In genomic region chr2:133475610-133476009, GRCh38 we compare ENCODE assay signal across 33 cellular contexts.
"Had no signal": no experiment of that assay in that cellular context is flagged by ENCODE, and none has a peak within 500 bp of the region (broad histone marks: within the 10 kb centered on the region; RNA-seq: fewer than 3 reads in every experiment).

No MANE protein-coding gene starts in this region.

- H3K9ac ChIP-seq: KMS-11 had no signal

- DNase-seq: activated CD4-positive, alpha-beta memory T cell treated with anti-CD3 and anti-CD28 coated beads, Interleukin-2, amount 10 ng/mL, durations not matched to agents 7 days and 5 days; activated CD4-positive, alpha-beta T cell treated with anti-CD3 and anti-CD28 coated beads for 1 hour; activated CD4-positive, alpha-beta T cell treated with anti-CD3 and anti-CD28 coated beads for 48 hours; activated CD4-positive, CD25-positive, alpha-beta regulatory T cell; activated CD8-positive, alpha-beta memory T cell treated with anti-CD3 and anti-CD28 coated beads for 24 hours; activated CD8-positive, alpha-beta memory T cell treated with anti-CD3 and anti-CD28 coated beads, Interleukin-2, amount 10 ng/mL, durations not matched to agents 7 days and 5 days; activated CD8-positive, alpha-beta memory T cell treated with anti-CD3 and anti-CD28 coated beads, Interleukin-2, amount 50 U/mL, for 48 hours; activated effector memory CD4-positive, alpha-beta T cell treated with Interleukin-2 at 50 U/mL for 16 hours; activated naive CD4-positive, alpha-beta T cell treated with anti-CD3 and anti-CD28 coated beads, Interleukin-2, amount 10 ng/mL, durations not matched to agents 7 days and 5 days; activated naive CD8-positive, alpha-beta T cell treated with anti-CD3 and anti-CD28 coated beads, Interleukin-2, amount 50 U/mL, for 24 hours; activated T-cell treated with anti-CD3 and anti-CD28 coated beads, Interleukin-2, amount 50 U/mL, for 48 hours; anterior cingulate cortex; MM.1S; MV-4-11; NCI-H1092; NCI-H1436 treated with DMSO at 0.1 percent for 48 hours; NCI-H1694 treated with DMSO at 0.1 percent for 48 hours; NCI-H2029; NCI-H345; NCI-H524 treated with DMSO at 0.1 percent for 48 hours; Peyer's patch; Right ventricle myocardium superior; RPMI8226; SW 1271; T-helper 1 cell; T-helper 2 cell; T-helper 9 cell; WERI-Rb-1 had no signal

- H3K27ac Mint-ChIP-seq: activated CD4-positive, alpha-beta memory T cell treated with anti-CD3 and anti-CD28 coated beads, Interleukin-2, amount 10 ng/mL, durations not matched to agents 7 days and 5 days; activated CD8-positive, alpha-beta memory T cell treated with anti-CD3 and anti-CD28 coated beads, Interleukin-2, amount 10 ng/mL, durations not matched to agents 7 days and 5 days; activated naive CD4-positive, alpha-beta T cell treated with anti-CD3 and anti-CD28 coated beads, Interleukin-2, amount 10 ng/mL, durations not matched to agents 7 days and 5 days; activated naive CD8-positive, alpha-beta T cell; activated naive CD8-positive, alpha-beta T cell treated with anti-CD3 and anti-CD28 coated beads, Interleukin-2, amount 50 U/mL, for 24 hours; brain had no signal

- H3K9me3 Mint-ChIP-seq: activated CD4-positive, alpha-beta memory T cell treated with anti-CD3 and anti-CD28 coated beads, Interleukin-2, amount 10 ng/mL, durations not matched to agents 7 days and 5 days; activated naive CD4-positive, alpha-beta T cell treated with anti-CD3 and anti-CD28 coated beads, Interleukin-2, amount 10 ng/mL, durations not matched to agents 7 days and 5 days; activated naive CD8-positive, alpha-beta T cell treated with anti-CD3 and anti-CD28 coated beads, Interleukin-2, amount 50 U/mL, for 24 hours had no signal

- H3K27me3 ChIP-seq: cardiac muscle cell, Peyer's patch had no signal

- H3K27ac ChIP-seq: cardiac muscle cell, KMS-11, Peyer's patch, WERI-Rb-1 had no signal

- H3K9me3 ChIP-seq: Peyer's patch had no signal

- H3K4me1 Mint-ChIP-seq: activated CD4-positive, alpha-beta memory T cell treated with anti-CD3 and anti-CD28 coated beads, Interleukin-2, amount 10 ng/mL, durations not matched to agents 7 days and 5 days; activated CD8-positive, alpha-beta memory T cell treated with anti-CD3 and anti-CD28 coated beads, Interleukin-2, amount 10 ng/mL, durations not matched to agents 7 days and 5 days; activated naive CD4-positive, alpha-beta T cell treated with anti-CD3 and anti-CD28 coated beads, Interleukin-2, amount 10 ng/mL, durations not matched to agents 7 days and 5 days; activated naive CD8-positive, alpha-beta T cell treated with anti-CD3 and anti-CD28 coated beads, Interleukin-2, amount 50 U/mL, for 24 hours; central memory CD8-positive, alpha-beta T cell had no signal

- H3K36me3 ChIP-seq: cardiac muscle cell, Peyer's patch, WERI-Rb-1 had no signal

- H3K4me2 ChIP-seq: KMS-11 had no signal

- H3K4me3 Mint-ChIP-seq: activated CD4-positive, alpha-beta memory T cell treated with anti-CD3 and anti-CD28 coated beads, Interleukin-2, amount 10 ng/mL, durations not matched to agents 7 days and 5 days; activated CD8-positive, alpha-beta memory T cell treated with anti-CD3 and anti-CD28 coated beads, Interleukin-2, amount 10 ng/mL, durations not matched to agents 7 days and 5 days; activated naive CD4-positive, alpha-beta T cell treated with anti-CD3 and anti-CD28 coated beads, Interleukin-2, amount 10 ng/mL, durations not matched to agents 7 days and 5 days; activated naive CD8-positive, alpha-beta T cell; activated naive CD8-positive, alpha-beta T cell treated with anti-CD3 and anti-CD28 coated beads, Interleukin-2, amount 50 U/mL, for 24 hours; brain; central memory CD8-positive, alpha-beta T cell had no signal

- H3K27me3 Mint-ChIP-seq: activated CD4-positive, alpha-beta memory T cell treated with anti-CD3 and anti-CD28 coated beads, Interleukin-2, amount 10 ng/mL, durations not matched to agents 7 days and 5 days; activated CD8-positive, alpha-beta memory T cell treated with anti-CD3 and anti-CD28 coated beads, Interleukin-2, amount 10 ng/mL, durations not matched to agents 7 days and 5 days; activated naive CD4-positive, alpha-beta T cell treated with anti-CD3 and anti-CD28 coated beads, Interleukin-2, amount 10 ng/mL, durations not matched to agents 7 days and 5 days; activated naive CD8-positive, alpha-beta T cell treated with anti-CD3 and anti-CD28 coated beads, Interleukin-2, amount 50 U/mL, for 24 hours; brain; central memory CD8-positive, alpha-beta T cell had no signal

- H3K36me3 Mint-ChIP-seq: activated CD8-positive, alpha-beta memory T cell treated with anti-CD3 and anti-CD28 coated beads, Interleukin-2, amount 10 ng/mL, durations not matched to agents 7 days and 5 days; activated naive CD4-positive, alpha-beta T cell treated with anti-CD3 and anti-CD28 coated beads, Interleukin-2, amount 10 ng/mL, durations not matched to agents 7 days and 5 days; activated naive CD8-positive, alpha-beta T cell had no signal

- H3K4me3 ChIP-seq: cardiac muscle cell, Peyer's patch had no signal

- H3K4me1 ChIP-seq: Peyer's patch had no signal
